ENCODE assay signal across 22 cellular contexts in genomic region chr22:48654492-48654891, GRCh38.
"Had no signal": no experiment of that assay in that cellular context is flagged by ENCODE, and none has a peak within 500 bp of the region (broad histone marks: within the 10 kb centered on the region; RNA-seq: fewer than 3 reads in every experiment).

No MANE protein-coding gene starts in this region.

- H3K9me3 ChIP-seq: gastrocnemius medialis, mucosa of descending colon, right lobe of liver, transverse colon, vagina had no signal

- DNase-seq: activated B cell treated with CpG ODN at 0.5 μM for 24 hours; activated CD4-positive, alpha-beta T cell treated with anti-CD3 and anti-CD28 coated beads, Interleukin-2, amount 50 U/mL, for 1 hour; activated CD8-positive, alpha-beta T cell treated with anti-CD3 and anti-CD28 coated beads for 36 hours; activated gamma-delta T cell treated with Interleukin-2 at 50 U/mL for 16 hours; activated naive CD4-positive, alpha-beta T cell treated with anti-CD3 and anti-CD28 coated beads, Interleukin-2, amount 50 U/mL, for 16 hours; activated T-cell treated with anti-CD3 and anti-CD28 coated beads, Interleukin-2, amount 50 U/mL, for 4 hours; amniotic stem cell; caudate nucleus; gastrocnemius medialis; glutamatergic neuron; islet precursor cell; left ventricle myocardium superior; mucosa of descending colon; right lobe of liver; stimulated activated CD4-positive, alpha-beta T cell treated with anti-CD3 and anti-CD28 coated beads, Interleukin-2, amount 100 ng/mL, for 48 hours; stimulated activated naive CD8-positive, alpha-beta T cell treated with anti-CD3 and anti-CD28 coated beads, Interleukin-15, amount 100 ng/mL, for 72 hours; transverse colon had no signal

- H3K27me3 Mint-ChIP-seq: activated B cell treated with CpG ODN at 0.5 μM for 24 hours; activated CD8-positive, alpha-beta T cell treated with anti-CD3 and anti-CD28 coated beads for 36 hours; activated T-helper 17 cell treated with anti-CD3 and anti-CD28 coated beads, Interleukin-2, amount 50 U/mL, for 72 hours; natural killer cell treated with Interleukin-12 subunit alpha and Interleukin-12 subunit beta and Interleukin-15 and Interleukin-18, amount 100 ng/mL, for 72 hours; stimulated activated naive CD8-positive, alpha-beta T cell treated with anti-CD3 and anti-CD28 coated beads, Interleukin-15, amount 100 ng/mL, for 72 hours had no signal

- H3K27ac Mint-ChIP-seq: activated B cell treated with CpG ODN at 0.5 μM for 24 hours; activated CD8-positive, alpha-beta T cell treated with anti-CD3 and anti-CD28 coated beads for 36 hours; activated T-helper 17 cell treated with anti-CD3 and anti-CD28 coated beads, Interleukin-2, amount 50 U/mL, for 72 hours; natural killer cell treated with Interleukin-12 subunit alpha and Interleukin-12 subunit beta and Interleukin-15 and Interleukin-18, amount 100 ng/mL, for 72 hours; stimulated activated effector memory CD8-positive, alpha-beta T cell treated with anti-CD3 and anti-CD28 coated beads, Interleukin-12 subunit alpha, Interleukin-12 subunit beta, amount 100 ng/mL, for 72 hours; stimulated activated naive CD8-positive, alpha-beta T cell treated with anti-CD3 and anti-CD28 coated beads, Interleukin-15, amount 100 ng/mL, for 72 hours; T-helper 2 cell treated with Interferon-gamma antibody and Interleukin-4, amounts not matched to agents 5 μg/mL and 100 μg/mL, for 36 hours had no signal

- H3K27ac ChIP-seq: gastrocnemius medialis, right lobe of liver, transverse colon, vagina had no signal

- H3K4me3 ChIP-seq: gastrocnemius medialis, mucosa of descending colon, right lobe of liver, transverse colon, vagina had no signal

- H3K9me3 Mint-ChIP-seq: activated CD8-positive, alpha-beta T cell treated with anti-CD3 and anti-CD28 coated beads for 36 hours; activated T-cell treated with anti-CD3 and anti-CD28 coated beads, Interleukin-2, amount 50 U/mL, for 4 hours; activated T-helper 17 cell treated with anti-CD3 and anti-CD28 coated beads, Interleukin-2, amount 50 U/mL, for 72 hours; natural killer cell treated with Interleukin-12 subunit alpha and Interleukin-12 subunit beta and Interleukin-15 and Interleukin-18, amount 100 ng/mL, for 72 hours; stimulated activated effector memory CD8-positive, alpha-beta T cell treated with anti-CD3 and anti-CD28 coated beads, Interleukin-12 subunit alpha, Interleukin-12 subunit beta, amount 100 ng/mL, for 72 hours; stimulated activated naive CD8-positive, alpha-beta T cell treated with anti-CD3 and anti-CD28 coated beads, Interleukin-15, amount 100 ng/mL, for 72 hours; T-helper 2 cell treated with Interferon-gamma antibody and Interleukin-4, amounts not matched to agents 5 μg/mL and 100 μg/mL, for 36 hours had no signal

- H3K36me3 Mint-ChIP-seq: natural killer cell treated with Interleukin-12 subunit alpha and Interleukin-12 subunit beta and Interleukin-15 and Interleukin-18, amount 100 ng/mL, for 72 hours; stimulated activated effector memory CD8-positive, alpha-beta T cell treated with anti-CD3 and anti-CD28 coated beads, Interleukin-12 subunit alpha, Interleukin-12 subunit beta, amount 100 ng/mL, for 72 hours had no signal

- H3K36me3 ChIP-seq: gastrocnemius medialis, right lobe of liver, transverse colon, vagina had no signal

- ATAC-seq: activated CD8-positive, alpha-beta T cell treated with anti-CD3 and anti-CD28 coated beads for 36 hours; activated T-cell treated with anti-CD3 and anti-CD28 coated beads, Interleukin-2, amount 50 U/mL, for 4 hours; activated T-helper 17 cell treated with anti-CD3 and anti-CD28 coated beads, Interleukin-2, amount 50 U/mL, for 72 hours; gastrocnemius medialis; left ventricle myocardium superior; mucosa of descending colon; natural killer cell treated with Interleukin-12 subunit alpha and Interleukin-12 subunit beta and Interleukin-15 and Interleukin-18, amount 100 ng/mL, for 72 hours; right lobe of liver; stimulated activated effector memory CD8-positive, alpha-beta T cell treated with anti-CD3 and anti-CD28 coated beads, Interleukin-12 subunit alpha, Interleukin-12 subunit beta, amount 100 ng/mL, for 72 hours; stimulated activated naive CD8-positive, alpha-beta T cell treated with anti-CD3 and anti-CD28 coated beads, Interleukin-15, amount 100 ng/mL, for 72 hours had no signal

- H3K4me1 Mint-ChIP-seq: activated B cell treated with CpG ODN at 0.5 μM for 24 hours; activated T-helper 17 cell treated with anti-CD3 and anti-CD28 coated beads, Interleukin-2, amount 50 U/mL, for 72 hours; stimulated activated effector memory CD8-positive, alpha-beta T cell treated with anti-CD3 and anti-CD28 coated beads, Interleukin-12 subunit alpha, Interleukin-12 subunit beta, amount 100 ng/mL, for 72 hours; stimulated activated naive CD8-positive, alpha-beta T cell treated with anti-CD3 and anti-CD28 coated beads, Interleukin-15, amount 100 ng/mL, for 72 hours had no signal

- H3K27me3 ChIP-seq: gastrocnemius medialis, right lobe of liver, transverse colon, vagina had no signal

- H3K4me3 Mint-ChIP-seq: activated B cell treated with CpG ODN at 0.5 μM for 24 hours; activated CD8-positive, alpha-beta T cell treated with anti-CD3 and anti-CD28 coated beads for 36 hours; activated T-cell treated with anti-CD3 and anti-CD28 coated beads, Interleukin-2, amount 50 U/mL, for 4 hours; activated T-helper 17 cell treated with anti-CD3 and anti-CD28 coated beads, Interleukin-2, amount 50 U/mL, for 72 hours; natural killer cell treated with Interleukin-12 subunit alpha and Interleukin-12 subunit beta and Interleukin-15 and Interleukin-18, amount 100 ng/mL, for 72 hours; stimulated activated effector memory CD8-positive, alpha-beta T cell treated with anti-CD3 and anti-CD28 coated beads, Interleukin-12 subunit alpha, Interleukin-12 subunit beta, amount 100 ng/mL, for 72 hours; stimulated activated naive CD8-positive, alpha-beta T cell treated with anti-CD3 and anti-CD28 coated beads, Interleukin-15, amount 100 ng/mL, for 72 hours; T-helper 2 cell treated with Interferon-gamma antibody and Interleukin-4, amounts not matched to agents 5 μg/mL and 100 μg/mL, for 36 hours had no signal

- H3K4me1 ChIP-seq: gastrocnemius medialis, right lobe of liver, transverse colon had no signal
